ENCODE assay signal across 20 cellular contexts in genomic region chr2:54626884-54627283, GRCh38.
DNase-seq lines count a peak whose midpoint lies in the region; ATAC-seq and TF ChIP-seq lines count a peak whose summit lies in the region.
"Had no signal": no experiment of that assay in that cellular context is flagged by ENCODE, and none has a peak within 500 bp of the region (broad histone marks: within the 10 kb centered on the region; RNA-seq: fewer than 3 reads in every experiment).

No MANE protein-coding gene starts in this region.

- no peak overlapping the region for H2BK5ac ChIP-seq in mesenchymal stem cell (ENCODE audit: low read depth, low read length, poor library complexity, severe bottlenecking)

- no peak overlapping the region for H2AFZ ChIP-seq in mesenchymal stem cell (ENCODE audit: low read depth, low read length)

- no peak overlapping the region for H3K18ac ChIP-seq in mesenchymal stem cell (ENCODE audit: low read depth in 1 of 2, low read length in 2 of 2)

- H3K27ac ChIP-seq in heart right ventricle (peak overlapping the region in 7 of 10 donors; percentile 25 to 95 (median 63)), angular gyrus (ENCODE audit: low read depth, low read length) (peak overlapping the region; percentile 2), mesenchymal stem cell (ENCODE audit: low read length, poor library complexity, severe bottlenecking) (no peak overlapping the region), thyroid gland (peak overlapping the region in 2 of 3 donors; percentile 33 to 54), body of pancreas (peak overlapping the region in 2 of 4 donors; percentile 1 to 17), SJCRH30 (no peak overlapping the region)
- H3K27ac ChIP-seq: ascending aorta, tibial artery had no signal

- no peak overlapping the region for H3K14ac ChIP-seq in mesenchymal stem cell (ENCODE audit: low read length in 2 of 2)

- TF ChIP-seq CTCF in heart right ventricle (IDR thresholded peaks at IDR 0.05) (no peak), thyroid gland (IDR thresholded peaks at IDR 0.05) (no peak), body of pancreas (IDR thresholded peaks at IDR 0.05) (no peak)

- H2BK120ac ChIP-seq in mesenchymal stem cell (ENCODE audit: low read depth, low read length), result no peak overlapping the region

- peak in 1 of 8 donors; percentile 18 for ATAC-seq in heart right ventricle
- ATAC-seq in left cardiac atrium, result no peak
- no peak for ATAC-seq in body of pancreas
- ATAC-seq in HG03378 (IDR thresholded peaks at IDR 0.05; ENCODE audit: unreplicated experiment), result no peak
- ATAC-seq: effector memory CD8-positive, alpha-beta T cell; sciatic nerve had no signal

- no peak overlapping the region for H4K91ac ChIP-seq in mesenchymal stem cell (ENCODE audit: low read length)

- H3K9ac ChIP-seq in mesenchymal stem cell (ENCODE audit: low read length), result no peak overlapping the region

- 58 to 78% methylated on average over 2 of the region's 2 CpGs for WGBS in heart right ventricle, 2 donors
- 100% methylated on average over 2 of the region's 2 CpGs for WGBS in mesenchymal stem cell
- WGBS in thyroid gland, 2 donors, result 89 to 93% methylated on average over 2 of the region's 2 CpGs
- WGBS in body of pancreas, 2 donors, result 87 to 98% methylated on average over 2 of the region's 2 CpGs

- peaks cover 28% of the 10 kb centered on the region for H3K79me1 ChIP-seq in mesenchymal stem cell (replicated peaks; ENCODE audit: low read length, poor library complexity, severe bottlenecking)

- H3K9me3 ChIP-seq in heart right ventricle (no peaks in the 10 kb centered on the region), mesenchymal stem cell (ENCODE audit: control insufficient read depth, low read length) (no peaks in the 10 kb centered on the region), thyroid gland (no peaks in the 10 kb centered on the region), body of pancreas (no peaks in the 10 kb centered on the region), SJCRH30 (replicated peaks) (no peaks in the 10 kb centered on the region)
- H3K9me3 ChIP-seq: ascending aorta, tibial artery had no signal

- no peaks in the 10 kb centered on the region for H3K27me3 ChIP-seq in heart right ventricle
- H3K27me3 ChIP-seq in mesenchymal stem cell (ENCODE audit: control insufficient read depth in 1 of 2, insufficient read depth in 1 of 2, low read length in 2 of 2), result no peaks in the 10 kb centered on the region
- H3K27me3 ChIP-seq in thyroid gland, result no peaks in the 10 kb centered on the region
- no peaks in the 10 kb centered on the region for H3K27me3 ChIP-seq in body of pancreas
- no peaks in the 10 kb centered on the region for H3K27me3 ChIP-seq in SJCRH30
- H3K27me3 ChIP-seq: ascending aorta, tibial artery had no signal

- intact Hi-C loops in heart right ventricle (cut with DNase I) (loop anchor here in 1 of 10 donors (10.0 kb wide), 1 partner anchor 102 kb away; no protein-coding TSS in a partner anchor), left cardiac atrium (cut with DNase I) (no loop called here), thyroid gland (cut with DNase I) (loop anchor here (10.0 kb wide), 1 partner anchor 102 kb away; no protein-coding TSS in a partner anchor), body of pancreas (cut with DNase I) (no loop called here)

- H3K4ac ChIP-seq in mesenchymal stem cell (ENCODE audit: low read depth in 1 of 2, low read length in 2 of 2), result no peak overlapping the region

- peak overlapping the region; percentile 55 for H4K8ac ChIP-seq in mesenchymal stem cell (ENCODE audit: low read length)

- H3K4me3 ChIP-seq in heart right ventricle (no peak overlapping the region), mesenchymal stem cell (ENCODE audit: insufficient read depth in 1 of 2, low read depth in 1 of 2, low read length in 2 of 2) (no peak overlapping the region), thyroid gland (replicated peaks in 1 of 3) (no peak overlapping the region), body of pancreas (no peak overlapping the region), SJCRH30 (no peak overlapping the region)
- H3K4me3 ChIP-seq: ascending aorta, tibial artery had no signal

- no peak overlapping the region for H3K4me2 ChIP-seq in mesenchymal stem cell (ENCODE audit: low read length, poor library complexity, severe bottlenecking)

- DNase-seq in heart right ventricle (no peak), left cardiac atrium (no peak), mesenchymal stem cell (no peak), thyroid gland (no peak), body of pancreas (no peak), SJCRH30 (no peak)
- DNase-seq: activated effector memory CD4-positive, alpha-beta T cell treated with Interleukin-2 at 50 U/mL for 16 hours; CD4-positive, CD25-positive, alpha-beta regulatory T cell; effector memory CD8-positive, alpha-beta T cell; KG1; NCI-H1694 treated with DMSO at 0.1 percent for 48 hours; NCI-H748 treated with DMSO at 0.1 percent for 48 hours; Right ventricle myocardium superior; stimulated activated naive CD4-positive, alpha-beta T cell; SW 1271; tibial artery had no signal

- H2AK5ac ChIP-seq in mesenchymal stem cell (ENCODE audit: low read length, severe bottlenecking), result peak overlapping the region; percentile 12

- no peak overlapping the region for H2BK12ac ChIP-seq in mesenchymal stem cell (ENCODE audit: low read length in 2 of 2)

- peaks cover 12 to 100% (median 97%) of the 10 kb centered on the region in 9 donors for H3K36me3 ChIP-seq in heart right ventricle
- peaks cover 64 to 95% of the 10 kb centered on the region in 2 experiments for H3K36me3 ChIP-seq in mesenchymal stem cell (ENCODE audit: control insufficient read depth in 1 of 2, insufficient read depth in 2 of 2, low read depth in 1 of 2, low read length in 2 of 2)
- peaks cover 84 to 96% of the 10 kb centered on the region in 2 donors for H3K36me3 ChIP-seq in thyroid gland
- H3K36me3 ChIP-seq in body of pancreas (replicated peaks in 1 of 2; ENCODE audit: insufficient read depth in 1 of 2, low read depth in 2 of 2), result peaks cover 9 to 31% of the 10 kb centered on the region in 2 donors
- H3K36me3 ChIP-seq in SJCRH30, result peaks cover 94% of the 10 kb centered on the region

- no peak for TF ChIP-seq POLR2A in thyroid gland (IDR thresholded peaks at IDR 0.05)
- TF ChIP-seq POLR2A in body of pancreas (IDR thresholded peaks at IDR 0.05), result no peak

- H3K23ac ChIP-seq in mesenchymal stem cell (ENCODE audit: low read length in 2 of 2), result no peak overlapping the region

- peaks cover 26 to 73% (median 55%) of the 10 kb centered on the region in 9 donors for H3K4me1 ChIP-seq in heart right ventricle
- peaks cover 15% of the 10 kb centered on the region for H3K4me1 ChIP-seq in mesenchymal stem cell (ENCODE audit: control insufficient read depth, insufficient read depth, low read depth, low read length)
- H3K4me1 ChIP-seq in thyroid gland, result peaks cover 0 to 10% of the 10 kb centered on the region in 2 donors
- peaks cover 31% of the 10 kb centered on the region for H3K4me1 ChIP-seq in body of pancreas
- H3K4me1 ChIP-seq in SJCRH30, result no peaks in the 10 kb centered on the region

- H2BK15ac ChIP-seq in mesenchymal stem cell (ENCODE audit: low read depth, poor library complexity, severe bottlenecking), result no peak overlapping the region

Comparison
In these comparisons a context has a peak if more than half of its experiments do, and no peak if none do; other contexts are left out.
1. H3K27ac ChIP-seq: peak in heart right ventricle (7 of 10), angular gyrus (single experiment) and thyroid gland (2 of 3); none in mesenchymal stem cell (single experiment) and SJCRH30 (single experiment).